19 cellular contexts compared by ENCODE assay signal in the genomic region with DNA sequence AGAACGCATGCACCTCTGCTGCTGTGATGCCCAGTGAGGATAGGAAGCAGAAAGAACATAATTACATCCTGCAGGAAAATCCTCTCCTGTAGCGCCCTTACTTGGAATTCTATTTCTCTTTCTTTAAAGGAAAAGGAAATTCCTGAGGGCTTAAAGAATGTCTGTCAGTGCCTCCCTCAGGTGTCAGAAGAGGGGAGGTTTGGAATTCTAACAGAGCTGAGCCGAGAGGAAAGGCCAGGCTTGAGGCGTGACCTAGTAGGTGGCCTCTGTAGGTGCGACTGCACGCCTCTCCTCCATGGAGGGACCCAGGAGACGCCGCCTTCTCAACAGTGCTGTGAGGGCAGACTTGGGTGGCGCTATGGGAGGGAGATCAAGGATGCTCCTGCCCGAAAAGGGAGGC.
"Had no signal": no experiment of that assay in that cellular context is flagged by ENCODE, and none has a peak within 500 bp of the region (broad histone marks: within the 10 kb centered on the region; RNA-seq: fewer than 3 reads in every experiment).

No MANE protein-coding gene starts in this region.

- H3K27me3 Mint-ChIP-seq: activated CD4-positive, alpha-beta T cell treated with anti-CD3 and anti-CD28 coated beads for 36 hours; natural killer cell treated with Interleukin-12 subunit alpha and Interleukin-12 subunit beta and Interleukin-15 and Interleukin-18, amount 100 ng/mL, for 72 hours; T-helper 17 cell had no signal

- H3K27ac Mint-ChIP-seq: activated CD4-positive, alpha-beta memory T cell treated with anti-CD3 and anti-CD28 coated beads, Interleukin-2, amount 10 ng/mL, durations not matched to agents 7 days and 5 days; activated CD4-positive, alpha-beta T cell treated with anti-CD3 and anti-CD28 coated beads for 36 hours; memory B cell; stimulated activated memory B cell treated with anti-CD40 and anti-IgM and Interleukin-4, amounts not matched to agents 10 μg/mL and 1 μg/mL and 100 μg/mL, for 72 hours; T-helper 17 cell had no signal

- H3K36me3 ChIP-seq: adrenal gland, esophagus squamous epithelium, left ventricle myocardium inferior, transverse colon, WERI-Rb-1 had no signal

- H3K4me3 Mint-ChIP-seq: activated CD4-positive, alpha-beta memory T cell treated with anti-CD3 and anti-CD28 coated beads, Interleukin-2, amount 10 ng/mL, durations not matched to agents 7 days and 5 days; activated CD4-positive, alpha-beta T cell treated with anti-CD3 and anti-CD28 coated beads for 36 hours; activated T-cell treated with anti-CD3 and anti-CD28 coated beads, Interleukin-2, amount 50 U/mL, for 4 hours; memory B cell; natural killer cell treated with Interleukin-12 subunit alpha and Interleukin-12 subunit beta and Interleukin-15 and Interleukin-18, amount 100 ng/mL, for 72 hours; stimulated activated memory B cell treated with anti-CD40 and anti-IgM and Interleukin-4, amounts not matched to agents 10 μg/mL and 1 μg/mL and 100 μg/mL, for 72 hours; T-helper 17 cell had no signal

- H3K27me3 ChIP-seq: adrenal gland, esophagus squamous epithelium, transverse colon had no signal

- H3K9me3 Mint-ChIP-seq: activated T-cell treated with anti-CD3 and anti-CD28 coated beads, Interleukin-2, amount 50 U/mL, for 4 hours had no signal

- H3K9me3 ChIP-seq: adrenal gland, esophagus squamous epithelium, left ventricle myocardium inferior, transverse colon had no signal

- H3K4me1 Mint-ChIP-seq: memory B cell had no signal

- FAIRE-seq: colon had no signal

- H3K27ac ChIP-seq: adrenal gland, esophagus squamous epithelium, left ventricle myocardium inferior, transverse colon, WERI-Rb-1 had no signal

- H3K4me3 ChIP-seq: adrenal gland, esophagus squamous epithelium, left ventricle myocardium inferior, transverse colon had no signal

- DNase-seq: activated CD4-positive, alpha-beta memory T cell treated with anti-CD3 and anti-CD28 coated beads, Interleukin-2, amount 10 ng/mL, durations not matched to agents 7 days and 5 days; activated CD4-positive, alpha-beta T cell treated with anti-CD3 and anti-CD28 coated beads for 36 hours; activated effector memory CD4-positive, alpha-beta T cell treated with Interleukin-2 at 50 U/mL for 16 hours; activated naive CD4-positive, alpha-beta T cell treated with anti-CD3 and anti-CD28 coated beads, Interleukin-2, amount 50 U/mL, for 16 hours; activated T-cell treated with anti-CD3 and anti-CD28 coated beads, Interleukin-2, amount 50 U/mL, for 4 hours; adrenal gland; esophagus squamous epithelium; glutamatergic neuron; left ventricle myocardium inferior; nucleus accumbens; stimulated activated CD4-positive, alpha-beta T cell treated with anti-CD3 and anti-CD28 coated beads, Interleukin-2, amount 100 ng/mL, for 48 hours; substantia nigra; T-helper 17 cell; transverse colon; WERI-Rb-1 had no signal

- H3K4me1 ChIP-seq: left ventricle myocardium inferior had no signal

- ATAC-seq: activated CD4-positive, alpha-beta T cell treated with anti-CD3 and anti-CD28 coated beads for 36 hours; activated T-cell treated with anti-CD3 and anti-CD28 coated beads, Interleukin-2, amount 50 U/mL, for 4 hours; natural killer cell treated with Interleukin-12 subunit alpha and Interleukin-12 subunit beta and Interleukin-15 and Interleukin-18, amount 100 ng/mL, for 72 hours; stimulated activated memory B cell treated with anti-CD40 and anti-IgM and Interleukin-4, amounts not matched to agents 10 μg/mL and 1 μg/mL and 100 μg/mL, for 72 hours; T-helper 17 cell had no signal
